8 cellular contexts compared by ENCODE assay signal in the genomic region with DNA sequence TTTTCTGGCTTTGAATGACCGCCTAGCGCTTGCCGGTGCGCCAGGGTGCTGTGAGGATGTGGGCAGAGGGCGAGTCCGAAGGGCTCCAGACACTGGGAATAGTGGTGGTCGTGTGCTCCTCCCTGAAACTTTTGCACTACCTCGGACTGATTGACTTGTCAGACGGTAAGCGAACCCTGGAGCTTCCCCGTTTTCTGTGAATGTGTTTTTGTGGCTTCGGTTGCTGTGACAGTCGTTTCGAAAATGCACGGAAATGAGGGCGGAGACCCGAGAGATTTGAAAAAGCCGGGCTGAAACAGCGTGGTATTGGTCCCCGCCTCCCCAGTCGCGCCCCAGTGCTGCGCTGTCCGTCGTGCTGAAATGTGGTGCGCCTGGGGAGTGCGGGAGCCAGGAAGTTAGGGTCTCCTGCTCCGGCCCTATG.
A peak's percentile ranks its signal among the peaks of the same experiment; 100 is the strongest.
DNase-seq lines count a peak whose midpoint lies in the region; ATAC-seq and TF ChIP-seq lines count a peak whose summit lies in the region.

No MANE protein-coding gene starts in this region.

- peaks cover 22% of the 10 kb centered on the region for H3K27me3 Mint-ChIP-seq in T-helper 2 cell treated with Interferon-gamma antibody and Interleukin-4, amounts not matched to agents 5 μg/mL and 100 μg/mL, for 36 hours (ENCODE audit: low read depth)

- H3K4me3 Mint-ChIP-seq in T-helper 2 cell treated with Interferon-gamma antibody and Interleukin-4, amounts not matched to agents 5 μg/mL and 100 μg/mL, for 36 hours: peak overlapping the region; percentile 53

- H3K36me3 Mint-ChIP-seq in T-helper 2 cell treated with Interferon-gamma antibody and Interleukin-4, amounts not matched to agents 5 μg/mL and 100 μg/mL, for 36 hours (ENCODE audit: low read depth): no peaks in the 10 kb centered on the region

- TF ChIP-seq CTCF in fibroblast of villous mesenchyme (IDR thresholded peaks at IDR 0.05; ENCODE audit: insufficient read depth, low read depth, low read length): no peak

- peak; percentile 74 for ATAC-seq in HG02973 (IDR thresholded peaks at IDR 0.05; ENCODE audit: unreplicated experiment)

- H3K27ac ChIP-seq in effector memory CD4-positive, alpha-beta T cell (ENCODE audit: insufficient read depth, low read length, poor library complexity, severe bottlenecking): no peak overlapping the region

- H3K27ac Mint-ChIP-seq in T-helper 2 cell treated with Interferon-gamma antibody and Interleukin-4, amounts not matched to agents 5 μg/mL and 100 μg/mL, for 36 hours: no peak overlapping the region

- DNase-seq in NCI-H1417 (lab: John Stamatoyannopoulos, UW) (peak in 2 of 3 experiments; percentile 3 to 7), NCI-H1417 treated with DMSO at 0.1 percent for 48 hours (lab: John Stamatoyannopoulos, UW) (no peak), fibroblast of villous mesenchyme (ENCODE audit: low read depth) (peak; percentile 36), renal cortical epithelial cell (ENCODE audit: low read depth) (peak; percentile 27), putamen (ENCODE audit: low spot score) (no peak)
- DNase-seq in T-helper 2 cell treated with Interferon-gamma antibody and Interleukin-4, amounts not matched to agents 5 μg/mL and 100 μg/mL, for 36 hours (ENCODE audit: low spot score): peak; percentile 63
- no peak for DNase-seq in effector memory CD4-positive, alpha-beta T cell

- H3K27me3 ChIP-seq in effector memory CD4-positive, alpha-beta T cell (replicated peaks; ENCODE audit: control insufficient read depth, insufficient read depth, low read length, poor library complexity, severe bottlenecking): no peaks in the 10 kb centered on the region

- no peaks in the 10 kb centered on the region for H3K9me3 ChIP-seq in effector memory CD4-positive, alpha-beta T cell (ENCODE audit: control insufficient read depth, low read length)

- peaks cover 10% of the 10 kb centered on the region for H3K4me1 Mint-ChIP-seq in T-helper 2 cell treated with Interferon-gamma antibody and Interleukin-4, amounts not matched to agents 5 μg/mL and 100 μg/mL, for 36 hours (ENCODE audit: low read depth)

- H3K4me3 ChIP-seq in fibroblast of villous mesenchyme (ENCODE audit: low read depth, low read length): no peak overlapping the region
- H3K4me3 ChIP-seq in effector memory CD4-positive, alpha-beta T cell (ENCODE audit: insufficient read depth, low read depth, low read length, poor library complexity, severe bottlenecking): no peak overlapping the region

- H3K4me1 ChIP-seq in effector memory CD4-positive, alpha-beta T cell (ENCODE audit: control insufficient read depth, insufficient read depth, low read length, poor library complexity, severe bottlenecking): no peaks in the 10 kb centered on the region

- no peaks in the 10 kb centered on the region for H3K36me3 ChIP-seq in effector memory CD4-positive, alpha-beta T cell (ENCODE audit: control insufficient read depth, insufficient read depth, low read length)

- no peaks in the 10 kb centered on the region for H3K9me3 Mint-ChIP-seq in T-helper 2 cell treated with Interferon-gamma antibody and Interleukin-4, amounts not matched to agents 5 μg/mL and 100 μg/mL, for 36 hours

Comparison
In these comparisons a context has a peak if more than half of its experiments do, and no peak if none do; other contexts are left out.
1. DNase-seq: peak in NCI-H1417 (2 of 3), T-helper 2 cell treated with Interferon-gamma antibody and Interleukin-4, amounts not matched to agents 5 μg/mL and 100 μg/mL, for 36 hours (single experiment), fibroblast of villous mesenchyme (single experiment) and renal cortical epithelial cell (single experiment); none in NCI-H1417 treated with DMSO at 0.1 percent for 48 hours (single experiment), putamen (single experiment) and effector memory CD4-positive, alpha-beta T cell (0 of 3).